ENCODE assay signal across 1 cellular context in the genomic region with DNA sequence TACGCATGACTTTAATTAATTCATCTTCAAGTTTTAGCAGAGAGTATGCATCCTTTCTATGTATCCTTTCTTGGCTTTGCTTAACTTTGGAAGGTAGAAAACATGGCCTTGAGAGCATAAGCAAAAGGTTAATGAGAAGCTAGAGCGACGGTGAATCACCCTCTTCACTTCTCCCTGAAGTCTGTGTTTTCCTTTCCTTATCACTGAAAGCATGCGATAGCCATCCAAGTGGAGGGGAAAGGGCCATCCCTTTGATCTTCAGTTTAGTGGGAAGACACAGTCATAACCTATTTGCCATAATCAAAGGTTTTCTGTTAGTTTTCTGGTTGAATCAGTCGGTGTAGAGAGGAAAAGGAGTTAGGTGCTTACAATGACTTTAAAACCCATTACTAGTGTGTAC.
TF ChIP-seq lines count a peak whose summit lies in the region.

No MANE protein-coding gene starts in this region.

TF ChIP-seq in HepG2, 621 proteins besides CTCF, POLR2A, EP300 and RAD21 (continued from another document and continues in another):
- TF ChIP-seq ZNF354B (CRISPR knock-in tag; IDR thresholded peaks at IDR 0.05), result no peak
- no peak for TF ChIP-seq ZBTB8A (CRISPR knock-in tag; IDR thresholded peaks at IDR 0.05; ENCODE audit: borderline replicate concordance, low read depth)
- no peak for TF ChIP-seq SRSF9 (IDR thresholded peaks at IDR 0.05; ENCODE audit: borderline replicate concordance, insufficient read depth, low read depth, low read length, poor library complexity, severe bottlenecking)
- TF ChIP-seq ZSCAN12 (CRISPR knock-in tag; IDR thresholded peaks at IDR 0.05), result no peak
- TF ChIP-seq ZNF136 (CRISPR knock-in tag; IDR thresholded peaks at IDR 0.05; ENCODE audit: low read depth), result no peak
- no peak for TF ChIP-seq ATF1 (CRISPR knock-in tag; IDR thresholded peaks at IDR 0.05)
- TF ChIP-seq, protein P1, sequence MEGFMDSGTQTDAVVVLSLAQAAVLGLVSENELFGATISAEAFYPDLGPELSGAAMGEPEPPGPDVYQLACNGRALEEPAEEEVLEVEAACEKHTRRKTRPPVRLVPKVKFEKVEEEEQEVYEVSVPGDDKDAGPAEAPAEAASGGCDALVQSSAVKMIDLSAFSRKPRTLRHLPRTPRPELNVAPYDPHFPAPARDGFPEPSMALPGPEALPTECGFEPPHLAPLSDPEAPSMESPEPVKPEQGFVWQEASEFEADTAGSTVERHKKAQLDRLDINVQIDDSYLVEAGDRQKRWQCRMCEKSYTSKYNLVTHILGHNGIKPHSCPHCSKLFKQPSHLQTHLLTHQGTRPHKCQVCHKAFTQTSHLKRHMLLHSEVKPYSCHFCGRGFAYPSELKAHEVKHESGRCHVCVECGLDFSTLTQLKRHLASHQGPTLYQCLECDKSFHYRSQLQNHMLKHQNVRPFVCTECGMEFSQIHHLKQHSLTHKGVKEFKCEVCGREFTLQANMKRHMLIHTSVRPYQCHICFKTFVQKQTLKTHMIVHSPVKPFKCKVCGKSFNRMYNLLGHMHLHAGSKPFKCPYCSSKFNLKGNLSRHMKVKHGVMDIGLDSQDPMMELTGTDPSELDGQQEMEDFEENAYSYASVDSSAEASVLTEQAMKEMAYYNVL (CRISPR knock-in tag; IDR thresholded peaks at IDR 0.05; ENCODE audit: borderline replicate concordance), result peak; percentile 96
- TF ChIP-seq ZFP37 (CRISPR knock-in tag; IDR thresholded peaks at IDR 0.05; ENCODE audit: borderline replicate concordance), result no peak
- TF ChIP-seq, protein P2, sequence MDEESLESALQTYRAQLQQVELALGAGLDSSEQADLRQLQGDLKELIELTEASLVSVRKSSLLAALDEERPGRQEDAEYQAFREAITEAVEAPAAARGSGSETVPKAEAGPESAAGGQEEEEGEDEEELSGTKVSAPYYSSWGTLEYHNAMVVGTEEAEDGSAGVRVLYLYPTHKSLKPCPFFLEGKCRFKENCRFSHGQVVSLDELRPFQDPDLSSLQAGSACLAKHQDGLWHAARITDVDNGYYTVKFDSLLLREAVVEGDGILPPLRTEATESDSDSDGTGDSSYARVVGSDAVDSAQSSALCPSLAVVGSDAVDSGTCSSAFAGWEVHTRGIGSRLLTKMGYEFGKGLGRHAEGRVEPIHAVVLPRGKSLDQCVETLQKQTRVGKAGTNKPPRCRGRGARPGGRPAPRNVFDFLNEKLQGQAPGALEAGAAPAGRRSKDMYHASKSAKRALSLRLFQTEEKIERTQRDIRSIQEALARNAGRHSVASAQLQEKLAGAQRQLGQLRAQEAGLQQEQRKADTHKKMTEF (CRISPR knock-in tag; IDR thresholded peaks at IDR 0.05), result peak; percentile 62; the same call in 1 of the 2 replicates
- TF ChIP-seq YY1 (IDR thresholded peaks at IDR 0.05; ENCODE audit: insufficient read depth, insufficient replicate concordance, low read depth, low read length), result no peak
- TF ChIP-seq MIER2 (CRISPR knock-in tag; IDR thresholded peaks at IDR 0.05), result peak; percentile 60; the same call in 1 of the 2 replicates
- TF ChIP-seq, protein P3, sequence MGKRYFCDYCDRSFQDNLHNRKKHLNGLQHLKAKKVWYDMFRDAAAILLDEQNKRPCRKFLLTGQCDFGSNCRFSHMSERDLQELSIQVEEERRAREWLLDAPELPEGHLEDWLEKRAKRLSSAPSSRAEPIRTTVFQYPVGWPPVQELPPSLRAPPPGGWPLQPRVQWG (CRISPR knock-in tag; IDR thresholded peaks at IDR 0.05; ENCODE audit: borderline replicate concordance, low read depth), result no peak
- TF ChIP-seq, protein P4, sequence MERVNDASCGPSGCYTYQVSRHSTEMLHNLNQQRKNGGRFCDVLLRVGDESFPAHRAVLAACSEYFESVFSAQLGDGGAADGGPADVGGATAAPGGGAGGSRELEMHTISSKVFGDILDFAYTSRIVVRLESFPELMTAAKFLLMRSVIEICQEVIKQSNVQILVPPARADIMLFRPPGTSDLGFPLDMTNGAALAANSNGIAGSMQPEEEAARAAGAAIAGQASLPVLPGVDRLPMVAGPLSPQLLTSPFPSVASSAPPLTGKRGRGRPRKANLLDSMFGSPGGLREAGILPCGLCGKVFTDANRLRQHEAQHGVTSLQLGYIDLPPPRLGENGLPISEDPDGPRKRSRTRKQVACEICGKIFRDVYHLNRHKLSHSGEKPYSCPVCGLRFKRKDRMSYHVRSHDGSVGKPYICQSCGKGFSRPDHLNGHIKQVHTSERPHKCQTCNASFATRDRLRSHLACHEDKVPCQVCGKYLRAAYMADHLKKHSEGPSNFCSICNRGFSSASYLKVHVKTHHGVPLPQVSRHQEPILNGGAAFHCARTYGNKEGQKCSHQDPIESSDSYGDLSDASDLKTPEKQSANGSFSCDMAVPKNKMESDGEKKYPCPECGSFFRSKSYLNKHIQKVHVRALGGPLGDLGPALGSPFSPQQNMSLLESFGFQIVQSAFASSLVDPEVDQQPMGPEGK (CRISPR knock-in tag; IDR thresholded peaks at IDR 0.05), result peak; percentile 54; the same call in 1 of the 2 replicates
- TF ChIP-seq, protein P5, sequence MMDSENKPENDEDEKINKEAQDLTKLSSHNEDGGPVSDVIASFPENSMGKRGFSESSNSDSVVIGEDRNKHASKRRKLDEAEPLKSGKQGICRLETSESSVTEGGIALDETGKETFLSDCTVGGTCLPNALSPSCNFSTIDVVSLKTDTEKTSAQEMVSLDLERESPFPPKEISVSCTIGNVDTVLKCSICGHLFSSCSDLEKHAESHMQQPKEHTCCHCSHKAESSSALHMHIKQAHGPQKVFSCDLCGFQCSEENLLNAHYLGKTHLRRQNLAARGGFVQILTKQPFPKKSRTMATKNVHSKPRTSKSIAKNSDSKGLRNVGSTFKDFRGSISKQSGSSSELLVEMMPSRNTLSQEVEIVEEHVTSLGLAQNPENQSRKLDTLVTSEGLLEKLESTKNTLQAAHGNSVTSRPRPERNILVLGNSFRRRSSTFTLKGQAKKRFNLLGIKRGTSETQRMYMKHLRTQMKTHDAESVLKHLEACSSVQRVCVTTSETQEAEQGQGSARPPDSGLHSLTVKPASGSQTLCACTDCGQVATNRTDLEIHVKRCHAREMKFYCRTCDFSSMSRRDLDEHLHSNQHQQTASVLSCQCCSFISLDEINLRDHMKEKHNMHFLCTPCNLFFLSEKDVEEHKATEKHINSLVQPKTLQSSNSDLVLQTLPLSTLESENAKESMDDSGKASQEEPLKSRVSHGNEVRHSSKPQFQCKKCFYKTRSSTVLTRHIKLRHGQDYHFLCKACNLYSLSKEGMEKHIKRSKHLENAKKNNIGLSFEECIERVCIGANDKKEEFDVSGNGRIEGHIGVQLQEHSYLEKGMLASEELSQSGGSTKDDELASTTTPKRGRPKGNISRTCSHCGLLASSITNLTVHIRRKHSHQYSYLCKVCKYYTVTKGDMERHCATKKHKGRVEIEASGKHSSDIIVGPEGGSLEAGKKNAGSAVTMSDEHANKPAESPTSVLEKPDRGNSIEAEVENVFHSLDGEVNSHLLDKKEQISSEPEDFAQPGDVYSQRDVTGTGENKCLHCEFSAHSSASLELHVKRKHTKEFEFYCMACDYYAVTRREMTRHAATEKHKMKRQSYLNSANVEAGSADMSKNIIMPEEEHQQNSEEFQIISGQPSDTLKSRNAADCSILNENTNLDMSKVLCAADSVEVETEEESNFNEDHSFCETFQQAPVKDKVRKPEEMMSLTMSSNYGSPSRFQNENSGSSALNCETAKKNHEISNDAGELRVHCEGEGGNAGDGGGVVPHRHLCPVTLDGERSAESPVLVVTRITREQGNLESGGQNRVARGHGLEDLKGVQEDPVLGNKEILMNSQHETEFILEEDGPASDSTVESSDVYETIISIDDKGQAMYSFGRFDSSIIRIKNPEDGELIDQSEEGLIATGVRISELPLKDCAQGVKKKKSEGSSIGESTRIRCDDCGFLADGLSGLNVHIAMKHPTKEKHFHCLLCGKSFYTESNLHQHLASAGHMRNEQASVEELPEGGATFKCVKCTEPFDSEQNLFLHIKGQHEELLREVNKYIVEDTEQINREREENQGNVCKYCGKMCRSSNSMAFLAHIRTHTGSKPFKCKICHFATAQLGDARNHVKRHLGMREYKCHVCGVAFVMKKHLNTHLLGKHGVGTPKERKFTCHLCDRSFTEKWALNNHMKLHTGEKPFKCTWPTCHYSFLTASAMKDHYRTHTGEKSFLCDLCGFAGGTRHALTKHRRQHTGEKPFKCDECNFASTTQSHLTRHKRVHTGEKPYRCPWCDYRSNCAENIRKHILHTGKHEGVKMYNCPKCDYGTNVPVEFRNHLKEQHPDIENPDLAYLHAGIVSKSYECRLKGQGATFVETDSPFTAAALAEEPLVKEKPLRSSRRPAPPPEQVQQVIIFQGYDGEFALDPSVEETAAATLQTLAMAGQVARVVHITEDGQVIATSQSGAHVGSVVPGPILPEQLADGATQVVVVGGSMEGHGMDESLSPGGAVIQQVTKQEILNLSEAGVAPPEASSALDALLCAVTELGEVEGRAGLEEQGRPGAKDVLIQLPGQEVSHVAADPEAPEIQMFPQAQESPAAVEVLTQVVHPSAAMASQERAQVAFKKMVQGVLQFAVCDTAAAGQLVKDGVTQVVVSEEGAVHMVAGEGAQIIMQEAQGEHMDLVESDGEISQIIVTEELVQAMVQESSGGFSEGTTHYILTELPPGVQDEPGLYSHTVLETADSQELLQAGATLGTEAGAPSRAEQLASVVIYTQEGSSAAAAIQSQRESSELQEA (CRISPR knock-in tag; IDR thresholded peaks at IDR 0.05; ENCODE audit: not compliant biosample characterization), result no peak
- TF ChIP-seq HMG20B (CRISPR knock-in tag; conservative IDR thresholded peaks at IDR 0.05), result peak; percentile 65; the same call in 1 of the 2 replicates
- TF ChIP-seq, protein P6, sequence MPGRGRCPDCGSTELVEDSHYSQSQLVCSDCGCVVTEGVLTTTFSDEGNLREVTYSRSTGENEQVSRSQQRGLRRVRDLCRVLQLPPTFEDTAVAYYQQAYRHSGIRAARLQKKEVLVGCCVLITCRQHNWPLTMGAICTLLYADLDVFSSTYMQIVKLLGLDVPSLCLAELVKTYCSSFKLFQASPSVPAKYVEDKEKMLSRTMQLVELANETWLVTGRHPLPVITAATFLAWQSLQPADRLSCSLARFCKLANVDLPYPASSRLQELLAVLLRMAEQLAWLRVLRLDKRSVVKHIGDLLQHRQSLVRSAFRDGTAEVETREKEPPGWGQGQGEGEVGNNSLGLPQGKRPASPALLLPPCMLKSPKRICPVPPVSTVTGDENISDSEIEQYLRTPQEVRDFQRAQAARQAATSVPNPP (CRISPR knock-in tag; IDR thresholded peaks at IDR 0.05), result no peak
- TF ChIP-seq, protein P7, sequence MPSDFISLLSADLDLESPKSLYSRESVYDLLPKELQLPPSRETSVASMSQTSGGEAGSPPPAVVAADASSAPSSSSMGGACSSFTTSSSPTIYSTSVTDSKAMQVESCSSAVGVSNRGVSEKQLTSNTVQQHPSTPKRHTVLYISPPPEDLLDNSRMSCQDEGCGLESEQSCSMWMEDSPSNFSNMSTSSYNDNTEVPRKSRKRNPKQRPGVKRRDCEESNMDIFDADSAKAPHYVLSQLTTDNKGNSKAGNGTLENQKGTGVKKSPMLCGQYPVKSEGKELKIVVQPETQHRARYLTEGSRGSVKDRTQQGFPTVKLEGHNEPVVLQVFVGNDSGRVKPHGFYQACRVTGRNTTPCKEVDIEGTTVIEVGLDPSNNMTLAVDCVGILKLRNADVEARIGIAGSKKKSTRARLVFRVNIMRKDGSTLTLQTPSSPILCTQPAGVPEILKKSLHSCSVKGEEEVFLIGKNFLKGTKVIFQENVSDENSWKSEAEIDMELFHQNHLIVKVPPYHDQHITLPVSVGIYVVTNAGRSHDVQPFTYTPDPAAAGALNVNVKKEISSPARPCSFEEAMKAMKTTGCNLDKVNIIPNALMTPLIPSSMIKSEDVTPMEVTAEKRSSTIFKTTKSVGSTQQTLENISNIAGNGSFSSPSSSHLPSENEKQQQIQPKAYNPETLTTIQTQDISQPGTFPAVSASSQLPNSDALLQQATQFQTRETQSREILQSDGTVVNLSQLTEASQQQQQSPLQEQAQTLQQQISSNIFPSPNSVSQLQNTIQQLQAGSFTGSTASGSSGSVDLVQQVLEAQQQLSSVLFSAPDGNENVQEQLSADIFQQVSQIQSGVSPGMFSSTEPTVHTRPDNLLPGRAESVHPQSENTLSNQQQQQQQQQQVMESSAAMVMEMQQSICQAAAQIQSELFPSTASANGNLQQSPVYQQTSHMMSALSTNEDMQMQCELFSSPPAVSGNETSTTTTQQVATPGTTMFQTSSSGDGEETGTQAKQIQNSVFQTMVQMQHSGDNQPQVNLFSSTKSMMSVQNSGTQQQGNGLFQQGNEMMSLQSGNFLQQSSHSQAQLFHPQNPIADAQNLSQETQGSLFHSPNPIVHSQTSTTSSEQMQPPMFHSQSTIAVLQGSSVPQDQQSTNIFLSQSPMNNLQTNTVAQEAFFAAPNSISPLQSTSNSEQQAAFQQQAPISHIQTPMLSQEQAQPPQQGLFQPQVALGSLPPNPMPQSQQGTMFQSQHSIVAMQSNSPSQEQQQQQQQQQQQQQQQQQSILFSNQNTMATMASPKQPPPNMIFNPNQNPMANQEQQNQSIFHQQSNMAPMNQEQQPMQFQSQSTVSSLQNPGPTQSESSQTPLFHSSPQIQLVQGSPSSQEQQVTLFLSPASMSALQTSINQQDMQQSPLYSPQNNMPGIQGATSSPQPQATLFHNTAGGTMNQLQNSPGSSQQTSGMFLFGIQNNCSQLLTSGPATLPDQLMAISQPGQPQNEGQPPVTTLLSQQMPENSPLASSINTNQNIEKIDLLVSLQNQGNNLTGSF (CRISPR knock-in tag; IDR thresholded peaks at IDR 0.05), result no peak
- TF ChIP-seq, protein P8, sequence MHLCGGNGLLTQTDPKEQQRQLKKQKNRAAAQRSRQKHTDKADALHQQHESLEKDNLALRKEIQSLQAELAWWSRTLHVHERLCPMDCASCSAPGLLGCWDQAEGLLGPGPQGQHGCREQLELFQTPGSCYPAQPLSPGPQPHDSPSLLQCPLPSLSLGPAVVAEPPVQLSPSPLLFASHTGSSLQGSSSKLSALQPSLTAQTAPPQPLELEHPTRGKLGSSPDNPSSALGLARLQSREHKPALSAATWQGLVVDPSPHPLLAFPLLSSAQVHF (CRISPR knock-in tag; IDR thresholded peaks at IDR 0.05), result no peak
- TF ChIP-seq, protein P9, sequence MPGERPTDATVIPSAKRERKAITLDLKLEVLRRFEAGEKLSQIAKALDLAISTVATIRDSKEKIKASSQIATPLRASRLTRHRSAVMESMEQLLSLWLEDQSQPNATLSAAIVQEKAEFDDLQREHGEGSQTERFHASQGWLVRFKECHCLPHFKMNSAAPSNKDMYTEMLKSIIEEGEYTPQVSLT (CRISPR knock-in tag; IDR thresholded peaks at IDR 0.05; ENCODE audit: borderline replicate concordance, low read depth), result no peak
- peak; percentile 59 for TF ChIP-seq ELF3 (CRISPR knock-in tag; IDR thresholded peaks at IDR 0.05)
- TF ChIP-seq ZNF34 (CRISPR knock-in tag; IDR thresholded peaks at IDR 0.05; ENCODE audit: borderline replicate concordance), result no peak
- peak; percentile 62 for TF ChIP-seq HNF4A (CRISPR knock-in tag; IDR thresholded peaks at IDR 0.05)
- TF ChIP-seq GABPA (IDR thresholded peaks at IDR 0.05; ENCODE audit: low read depth, low read length), result no peak
- no peak for TF ChIP-seq GABPA (CRISPR knock-in tag; IDR thresholded peaks at IDR 0.05; ENCODE audit: low read depth)
- TF ChIP-seq ZSCAN21 (CRISPR knock-in tag; IDR thresholded peaks at IDR 0.05; ENCODE audit: borderline replicate concordance), result no peak
- TF ChIP-seq ZNF124 (CRISPR knock-in tag; IDR thresholded peaks at IDR 0.05), result 0 out of 2 replicates have a peak, but pooled peaks have one; percentile 46
- TF ChIP-seq, protein P10, sequence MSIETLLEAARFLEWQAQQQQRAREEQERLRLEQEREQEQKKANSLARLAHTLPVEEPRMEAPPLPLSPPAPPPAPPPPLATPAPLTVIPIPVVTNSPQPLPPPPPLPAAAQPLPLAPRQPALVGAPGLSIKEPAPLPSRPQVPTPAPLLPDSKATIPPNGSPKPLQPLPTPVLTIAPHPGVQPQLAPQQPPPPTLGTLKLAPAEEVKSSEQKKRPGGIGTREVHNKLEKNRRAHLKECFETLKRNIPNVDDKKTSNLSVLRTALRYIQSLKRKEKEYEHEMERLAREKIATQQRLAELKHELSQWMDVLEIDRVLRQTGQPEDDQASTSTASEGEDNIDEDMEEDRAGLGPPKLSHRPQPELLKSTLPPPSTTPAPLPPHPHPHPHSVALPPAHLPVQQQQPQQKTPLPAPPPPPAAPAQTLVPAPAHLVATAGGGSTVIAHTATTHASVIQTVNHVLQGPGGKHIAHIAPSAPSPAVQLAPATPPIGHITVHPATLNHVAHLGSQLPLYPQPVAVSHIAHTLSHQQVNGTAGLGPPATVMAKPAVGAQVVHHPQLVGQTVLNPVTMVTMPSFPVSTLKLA (IDR thresholded peaks at IDR 0.05), result no peak
- peak; percentile 97 for TF ChIP-seq FOSL2 (CRISPR knock-in tag; IDR thresholded peaks at IDR 0.05)
